Comparison of ENCODE assay signal across 8 cellular contexts in genomic region chr17:19317359-19318095, GRCh38. TPM values are rescaled to one million over a fixed set of nuclear protein-coding genes. Genes with fewer than 3 reads are reported as not detected.
DNase-seq lines count a peak whose midpoint lies in the region; ATAC-seq, FAIRE-seq and TF ChIP-seq lines count a peak whose summit lies in the region.

No MANE protein-coding gene starts in this region.

- DNase-seq in NCI-H187 treated with DMSO at 0.1 percent for 48 hours (lab: John Stamatoyannopoulos, UW): peak; percentile 1
- DNase-seq in HepG2 (ENCODE audit: low spot score): peak; percentile 89
- peak; percentile 97 to 98 for DNase-seq in thyroid gland
- DNase-seq in activated naive CD4-positive, alpha-beta T cell treated with anti-CD3 and anti-CD28 coated beads, Interleukin-2, amount 10 ng/mL, durations not matched to agents 7 days and 5 days: no peak
- no peak for DNase-seq in H54 (ENCODE audit: insufficient read length, low spot score)
- DNase-seq in MG63: no peak

- peak overlapping the region; percentile 87 for H3K27ac ChIP-seq in cingulate gyrus (ENCODE audit: low read depth, low read length)
- peak overlapping the region; percentile 75 for H3K27ac ChIP-seq in HepG2 (ENCODE audit: extremely low read length, insufficient read depth, low read length)
- H3K27ac ChIP-seq in thyroid gland: peak overlapping the region; percentile 84 to 89 (median 87)

- H3K27me3 ChIP-seq in HepG2 (ENCODE audit: control insufficient read depth in 1 of 2, insufficient read depth in 2 of 2, low read length in 2 of 2) (no peaks in the 10 kb centered on the region), thyroid gland (no peaks in the 10 kb centered on the region), MG63 (no peaks in the 10 kb centered on the region)

- FAIRE-seq in HepG2 (lab: Jason Lieb, UNC): peak; percentile 96
- FAIRE-seq in H54 (lab: Jason Lieb, UNC): no peak

- TF ChIP-seq EP300 in HepG2 (IDR thresholded peaks at IDR 0.05; ENCODE audit: low read depth in 2 of 2, low read length in 2 of 2) (no peak), HepG2 (CRISPR knock-in tag; IDR thresholded peaks at IDR 0.05; ENCODE audit: borderline replicate concordance) (no peak)

- H3K9me3 ChIP-seq in HepG2 (ENCODE audit: low read length): no peaks in the 10 kb centered on the region
- no peaks in the 10 kb centered on the region for H3K9me3 ChIP-seq in thyroid gland
- no peaks in the 10 kb centered on the region for H3K9me3 ChIP-seq in MG63

- no peak overlapping the region for H3K4me3 Mint-ChIP-seq in activated naive CD4-positive, alpha-beta T cell treated with anti-CD3 and anti-CD28 coated beads, Interleukin-2, amount 10 ng/mL, durations not matched to agents 7 days and 5 days

- H3K27ac Mint-ChIP-seq in activated naive CD4-positive, alpha-beta T cell treated with anti-CD3 and anti-CD28 coated beads, Interleukin-2, amount 10 ng/mL, durations not matched to agents 7 days and 5 days: no peak overlapping the region

- TF ChIP-seq CTCF in HepG2 (CRISPR knock-in tag; IDR thresholded peaks at IDR 0.05) (peak; percentile 97), thyroid gland (IDR thresholded peaks at IDR 0.05) (peak in 5 of 6 experiments; percentile 14 to 53 (median 39))

- H3K36me3 ChIP-seq in HepG2 (replicated peaks in 1 of 2; ENCODE audit: control insufficient read depth in 1 of 2, insufficient read depth in 2 of 2, low read length in 2 of 2) (peaks cover 7 to 21% of the 10 kb centered on the region in 2 experiments; a peak in 4 of 5 replicates), thyroid gland (peaks cover 0 to 3% of the 10 kb centered on the region in 2 donors), MG63 (peaks cover 3% of the 10 kb centered on the region; the same call in 1 of the 2 replicates)

- H3K4me1 Mint-ChIP-seq in activated naive CD4-positive, alpha-beta T cell treated with anti-CD3 and anti-CD28 coated beads, Interleukin-2, amount 10 ng/mL, durations not matched to agents 7 days and 5 days: no peaks in the 10 kb centered on the region

- CTCF ChIA-PET in HepG2 (lab: Yijun Ruan, JAX; ENCODE audit: low intra/inter-chr PET ratio, low total read pairs): interaction anchor here (0.7 to 2.2 kb wide), 2 partner anchors 20 to 129 kb away, joined by 7 to 21 read pairs; no protein-coding TSS in a partner anchor
- CTCF ChIA-PET in activated naive CD4-positive, alpha-beta T cell treated with anti-CD3 and anti-CD28 coated beads, Interleukin-2, amount 10 ng/mL, durations not matched to agents 7 days and 5 days (lab: Charles Lee): interaction anchor here (0.6 to 0.7 kb wide), 2 partner anchors 28 to 490 kb away, joined by 3 to 4 read pairs; no protein-coding TSS in a partner anchor

- in situ Hi-C loops in HepG2 (cut with HindIII; ENCODE audit: extremely low pct_ligation_motif_present, low pct_unique_long_range_greater_than_20kb): no loop called here

- TF ChIP-seq POLR2A in HepG2 (IDR thresholded peaks at IDR 0.05; ENCODE audit: insufficient read depth in 1 of 2, low read depth in 2 of 2, low read length in 2 of 2) (peak; percentile 34 to 36; a peak in 1 of 4 replicates), thyroid gland (IDR thresholded peaks at IDR 0.05) (peak in 1 of 2 donors; percentile 62), H54 (IDR thresholded peaks at IDR 0.05; ENCODE audit: low read depth, low read length) (no peak)

- H3K4me1 ChIP-seq in HepG2 (ENCODE audit: insufficient read depth, low read length) (peaks cover 19% of the 10 kb centered on the region), thyroid gland (peaks cover 37 to 47% of the 10 kb centered on the region in 2 donors)

- H3K9me3 Mint-ChIP-seq in activated naive CD4-positive, alpha-beta T cell treated with anti-CD3 and anti-CD28 coated beads, Interleukin-2, amount 10 ng/mL, durations not matched to agents 7 days and 5 days: no peaks in the 10 kb centered on the region

- H3K9ac ChIP-seq in HepG2 (ENCODE audit: insufficient read depth, low read depth, low read length): peak overlapping the region; percentile 41

- ATAC-seq in GM19023 (IDR thresholded peaks at IDR 0.05; ENCODE audit: unreplicated experiment) (peak; percentile 76), HepG2 (peak; percentile 98)

- no peaks in the 10 kb centered on the region for H3K79me2 ChIP-seq in HepG2 (ENCODE audit: insufficient read depth, low read length)

- H3K4me2 ChIP-seq in HepG2 (ENCODE audit: low read depth, low read length): peak overlapping the region; percentile 66

- no TSS peak for BruUV-seq in HepG2 (replicated peaks; lab: Mats Ljungman, UMichigan)

- H4K20me1 ChIP-seq in HepG2 (ENCODE audit: insufficient read depth, low read length): no peaks in the 10 kb centered on the region

- POLR2A ChIA-PET in HepG2 (lab: Yijun Ruan, JAX): interaction anchor here (1.2 to 1.6 kb wide), 3 partner anchors 13 to 45 kb away, joined by 3 to 19 read pairs (median 3); partner anchors contain the start of gene B9D1

- no peak overlapping the region for H2AFZ ChIP-seq in HepG2 (ENCODE audit: low read length)

- H3K4me3 ChIP-seq in HepG2 (replicated peaks in 1 of 3; ENCODE audit: insufficient read depth in 1 of 3, low read depth in 2 of 3, low read length in 3 of 3) (peak overlapping the region in 1 of 3 experiments; percentile 35; a peak in 2 of 6 replicates), thyroid gland (replicated peaks in 1 of 3) (no peak overlapping the region), MG63 (no peak overlapping the region)

- H3K36me3 Mint-ChIP-seq in activated naive CD4-positive, alpha-beta T cell treated with anti-CD3 and anti-CD28 coated beads, Interleukin-2, amount 10 ng/mL, durations not matched to agents 7 days and 5 days: no peaks in the 10 kb centered on the region

- intact Hi-C loops in HepG2 (cut with micrococcal nuclease; ENCODE audit: unreplicated experiment) (loop anchor here (5.0 kb wide), 1 partner anchor 130 kb away; no protein-coding TSS in a partner anchor), thyroid gland (cut with DNase I) (no loop called here)

- TF ChIP-seq RAD21 in HepG2 (CRISPR knock-in tag; IDR thresholded peaks at IDR 0.05): peak; percentile 95

- peaks cover 61% of the 10 kb centered on the region for H3K27me3 Mint-ChIP-seq in activated naive CD4-positive, alpha-beta T cell treated with anti-CD3 and anti-CD28 coated beads, Interleukin-2, amount 10 ng/mL, durations not matched to agents 7 days and 5 days

- 11% methylated on average over 13 of the region's 19 CpGs for WGBS in HepG2 (ENCODE audit: low lambda C conversion rate)
- 28 to 33% methylated on average over 17 to 19 of the region's 19 CpGs for WGBS in thyroid gland, 2 donors

TF ChIP-seq in HepG2, 621 proteins besides CTCF, POLR2A, EP300 and RAD21 (continues in another document):
- TF ChIP-seq HINFP (CRISPR knock-in tag; IDR thresholded peaks at IDR 0.05; ENCODE audit: low read depth) (peak; percentile 34; the same call in 1 of the 2 replicates), TFDP2 (CRISPR knock-in tag; IDR thresholded peaks at IDR 0.05) (0 out of 2 replicates have a peak, but pooled peaks have one; percentile 34), ZNF567 (CRISPR knock-in tag; IDR thresholded peaks at IDR 0.05; ENCODE audit: borderline replicate concordance) (no peak)

RNA-seq across cellular contexts. Expression of gene B9D1, which starts 45.0 kb away (rescaled TPM):
- total RNA-seq in HepG2 (2016; rRNA removed; fragmentation: Illumina TruSeq; extraction: Trizol): 26.2 and 27.7 TPM in 2 replicates
- total RNA-seq in HepG2 (2016; cell fraction: cytosol; rRNA removed; fragmentation: Illumina TruSeq; extraction: Trizol; ENCODE audit: low read depth): 7.2 and 9.1 TPM in 2 replicates
- total RNA-seq in HepG2 (2016; cell fraction: insoluble cytoplasmic fraction; rRNA removed; fragmentation: Illumina TruSeq; extraction: Trizol): 28.5 TPM in 2 replicates
- total RNA-seq in HepG2 (2016; cell fraction: membrane; rRNA removed; fragmentation: Illumina TruSeq; extraction: Trizol): 9.6 and 12.5 TPM in 2 replicates
- 16.8 and 19.2 TPM in 2 replicates for total RNA-seq in HepG2 (2016; cell fraction: nucleus; rRNA removed; fragmentation: Illumina TruSeq; extraction: Trizol)
- 28.7 and 31.1 TPM in 2 replicates for polyA plus RNA-seq in HepG2 (2011; rRNA removed)
- 19.7 and 34.3 TPM in 2 replicates for polyA plus RNA-seq in HepG2 (2011; cell fraction: cytosol; rRNA removed)
- 46.3 and 48.7 TPM in 2 replicates for polyA plus RNA-seq in HepG2 (2011; cell fraction: nucleus; rRNA removed)
- polyA plus RNA-seq in HepG2 (2012): 11.8 and 12.8 TPM in 2 replicates
- 6.7 and 10.3 TPM in 2 replicates for polyA plus RNA-seq in HepG2 (2016; cell fraction: cytosol; fragmentation: Illumina TruSeq; extraction: Trizol; ENCODE audit: low read depth)
- 27.9 and 32.0 TPM in 2 replicates for polyA plus RNA-seq in HepG2 (2016; cell fraction: insoluble cytoplasmic fraction; fragmentation: Illumina TruSeq; extraction: Trizol; ENCODE audit: low read depth)
- 6.2 and 7.2 TPM in 2 replicates for polyA plus RNA-seq in HepG2 (2016; cell fraction: membrane; fragmentation: Illumina TruSeq; extraction: Trizol; ENCODE audit: low read depth)
- polyA plus RNA-seq in HepG2 (2016; cell fraction: nucleus; fragmentation: Illumina TruSeq; extraction: Trizol; ENCODE audit: insufficient read depth, low read depth): 31.9 and 36.2 TPM in 2 replicates
- polyA minus RNA-seq in HepG2 (2011; rRNA and poly(A)+ RNA removed; ENCODE audit: low replicate concordance): 24.4 and 68.8 TPM in 2 replicates
- polyA minus RNA-seq in HepG2 (2011; cell fraction: cytosol; rRNA and poly(A)+ RNA removed): 7.4 and 11.4 TPM in 2 replicates
- 19.1 and 22.0 TPM in 2 replicates for polyA minus RNA-seq in HepG2 (2011; cell fraction: nucleus; rRNA and poly(A)+ RNA removed)
- 100 to 1,000 TPM in 2 of 4 donors, 10 to 100 TPM in 2; 45.0 to 104 (median 90.3) TPM for total RNA-seq in thyroid gland
- 14.8 and 30.2 TPM in 2 replicates for total RNA-seq in MG63 (2014; rRNA removed; shearing (Covaris generic); ENCODE audit: low replicate concordance)

Comparison
In these comparisons a context has a peak if more than half of its experiments do, and no peak if none do; other contexts are left out.
1. DNase-seq: peak in NCI-H187 treated with DMSO at 0.1 percent for 48 hours (single experiment), HepG2 (single experiment) and thyroid gland (2 of 2); none in activated naive CD4-positive, alpha-beta T cell treated with anti-CD3 and anti-CD28 coated beads, Interleukin-2, amount 10 ng/mL, durations not matched to agents 7 days and 5 days (single experiment), H54 (single experiment) and MG63 (single experiment).
2. Peak in every context shown above with its lines, with median percentiles within 50 percentile points of each other: H3K27ac ChIP-seq.